Comparison of ENCODE assay signal across 7 cellular contexts in the genomic region with DNA sequence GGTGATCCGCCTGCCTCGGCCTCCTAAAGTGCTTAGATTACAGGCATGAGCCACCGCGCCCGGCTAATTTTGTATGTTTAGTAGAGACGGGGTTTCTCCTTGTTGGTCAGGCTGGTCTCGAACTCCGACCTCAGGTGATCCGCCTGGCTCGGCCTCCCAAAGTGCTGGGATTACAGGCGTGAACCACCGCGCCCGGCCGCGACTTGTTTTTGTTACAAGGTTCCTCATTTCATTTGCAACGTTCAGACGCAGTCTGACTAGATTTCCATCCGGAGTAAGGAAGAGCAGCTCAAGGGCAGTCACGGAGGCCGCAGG. TPM values are rescaled to one million over a fixed set of nuclear protein-coding genes. Genes with fewer than 3 reads are reported as not detected.
DNase-seq lines count a peak whose midpoint lies in the region; ATAC-seq and TF ChIP-seq lines count a peak whose summit lies in the region.
"Not testable (repeated sequence)": the region's sequence is repeated elsewhere in the genome, so short reads cannot be mapped to it uniquely, and the experiment has no call there.

No MANE protein-coding gene starts in this region.

- peaks cover 54% of the 10 kb centered on the region for H3K79me2 ChIP-seq in GM23248 (ENCODE audit: insufficient read depth)
- peaks cover 20% of the 10 kb centered on the region for H3K79me2 ChIP-seq in OCI-LY1 (ENCODE audit: insufficient read depth, low read length)

- H3K27me3 ChIP-seq in GM23248 (replicated peaks; ENCODE audit: insufficient read depth); OCI-LY1 (ENCODE audit: insufficient read depth, low read length); cardiac muscle cell; skeletal muscle satellite cell (ENCODE audit: control insufficient read depth, insufficient read depth, low read length): not testable (repeated sequence)

- POLR2A ChIA-PET in activated CD8-positive, alpha-beta T cell treated with anti-CD3 and anti-CD28 coated beads for 36 hours (lab: Charles Lee) = interaction anchor here (0.6 to 3.3 kb wide), 5 partner anchors 8 to 1663 kb away, joined by 3 to 47 read pairs (median 4); a partner anchor contains a TSS

- in situ Hi-C loops in GM23248 (cut with MboI) = not testable (repeated sequence)

- not testable (repeated sequence) for ATAC-seq in activated CD8-positive, alpha-beta T cell treated with anti-CD3 and anti-CD28 coated beads for 36 hours; central memory CD8-positive, alpha-beta T cell (replicated peaks; ENCODE audit: extremely low read depth, poor library complexity, severe bottlenecking)

- not testable (repeated sequence) for TF ChIP-seq CTCF in OCI-LY1 (IDR thresholded peaks at IDR 0.05; ENCODE audit: low read length); activated CD8-positive, alpha-beta T cell treated with anti-CD3 and anti-CD28 coated beads for 36 hours (IDR thresholded peaks at IDR 0.05); cardiac muscle cell (IDR thresholded peaks at IDR 0.05; ENCODE audit: low read depth, low read length)

- peak overlapping the region; percentile 96 for H3K4me3 Mint-ChIP-seq in activated CD8-positive, alpha-beta T cell treated with anti-CD3 and anti-CD28 coated beads for 36 hours
- H3K4me3 Mint-ChIP-seq in central memory CD8-positive, alpha-beta T cell = peak overlapping the region; percentile 95

- H3K4me3 ChIP-seq in GM23248 = peak overlapping the region; percentile 92
- peak overlapping the region; percentile 82 for H3K4me3 ChIP-seq in OCI-LY1 (ENCODE audit: low read depth, low read length, poor library complexity, severe bottlenecking)
- peak overlapping the region; percentile 71 for H3K4me3 ChIP-seq in cardiac muscle cell
- H3K4me3 ChIP-seq in skeletal muscle satellite cell (ENCODE audit: low read length) = peak overlapping the region; percentile 85

- peak overlapping the region; percentile 94 for H3K4me2 ChIP-seq in GM23248 (ENCODE audit: unreplicated experiment)
- H3K4me2 ChIP-seq in OCI-LY1 (ENCODE audit: low read length) = peak overlapping the region; percentile 93
- H3K4me2 ChIP-seq in skeletal muscle satellite cell (ENCODE audit: low read length) = peak overlapping the region; percentile 87

- H3K36me3 Mint-ChIP-seq in activated CD8-positive, alpha-beta T cell treated with anti-CD3 and anti-CD28 coated beads for 36 hours (ENCODE audit: low read depth) = peaks cover 30% of the 10 kb centered on the region
- H3K36me3 Mint-ChIP-seq in central memory CD8-positive, alpha-beta T cell (ENCODE audit: insufficient read depth) = peaks cover 19% of the 10 kb centered on the region

- 31 to 41% methylated on average over 21 of the region's 21 CpGs for WGBS in GM23248 (ENCODE audit: low coverage in 1 of 2, low lambda C conversion rate in 2 of 2, missing lambda C conversion rate in 2 of 2), 2 experiments

- H3K9me3 Mint-ChIP-seq in activated CD8-positive, alpha-beta T cell treated with anti-CD3 and anti-CD28 coated beads for 36 hours; central memory CD8-positive, alpha-beta T cell: not testable (repeated sequence)

- peaks cover 16% of the 10 kb centered on the region for H3K36me3 ChIP-seq in GM23248 (ENCODE audit: low read depth)
- peaks cover 21% of the 10 kb centered on the region for H3K36me3 ChIP-seq in OCI-LY1 (ENCODE audit: insufficient read depth, low read length)
- peaks cover 12% of the 10 kb centered on the region for H3K36me3 ChIP-seq in cardiac muscle cell
- not testable (repeated sequence) for H3K36me3 ChIP-seq in skeletal muscle satellite cell (ENCODE audit: insufficient read depth, low read length)

- not testable (repeated sequence) for H4K20me1 ChIP-seq in GM23248 (ENCODE audit: insufficient read depth); OCI-LY1 (ENCODE audit: insufficient read depth, low read length)

- peak overlapping the region; percentile 99 for H2AFZ ChIP-seq in GM23248
- not testable (repeated sequence) for H2AFZ ChIP-seq in OCI-LY1 (ENCODE audit: low read length)

- not testable (repeated sequence) for H3K27me3 Mint-ChIP-seq in activated CD8-positive, alpha-beta T cell treated with anti-CD3 and anti-CD28 coated beads for 36 hours; central memory CD8-positive, alpha-beta T cell

- H3K4me1 ChIP-seq in GM23248 (ENCODE audit: insufficient read depth) = peaks cover 20% of the 10 kb centered on the region
- H3K4me1 ChIP-seq in OCI-LY1 (ENCODE audit: insufficient read depth, low read length, severe bottlenecking) = peaks cover 28% of the 10 kb centered on the region
- not testable (repeated sequence) for H3K4me1 ChIP-seq in cardiac muscle cell (ENCODE audit: low read depth)
- peaks cover 21% of the 10 kb centered on the region for H3K4me1 ChIP-seq in skeletal muscle satellite cell (ENCODE audit: control insufficient read depth, insufficient read depth, low read length)

- peaks cover 24% of the 10 kb centered on the region for H3K4me1 Mint-ChIP-seq in activated CD8-positive, alpha-beta T cell treated with anti-CD3 and anti-CD28 coated beads for 36 hours (ENCODE audit: low read depth)
- H3K4me1 Mint-ChIP-seq in central memory CD8-positive, alpha-beta T cell = peaks cover 30% of the 10 kb centered on the region

- intact Hi-C loops in activated CD8-positive, alpha-beta T cell treated with anti-CD3 and anti-CD28 coated beads for 36 hours (cut with micrococcal nuclease) = not testable (repeated sequence)

- H3K9me3 ChIP-seq in GM23248 (ENCODE audit: low read depth); OCI-LY1 (ENCODE audit: low read length); cardiac muscle cell (ENCODE audit: low read depth); skeletal muscle satellite cell (replicated peaks; ENCODE audit: low read length): not testable (repeated sequence)

- CTCF ChIA-PET in activated CD8-positive, alpha-beta T cell treated with anti-CD3 and anti-CD28 coated beads for 36 hours (lab: Charles Lee) = interaction anchor here (0.8 to 3.2 kb wide), 6 partner anchors 8 to 111 kb away, joined by 3 to 25 read pairs (median 3); a partner anchor contains a TSS

- H3K9ac ChIP-seq in GM23248 (peak overlapping the region; percentile 97), OCI-LY1 (ENCODE audit: low read length) (peak overlapping the region; percentile 92), skeletal muscle satellite cell (ENCODE audit: low read depth, low read length) (peak overlapping the region; percentile 89)

- not testable (repeated sequence) for H3K9me2 ChIP-seq in GM23248 (ENCODE audit: insufficient read depth); OCI-LY1 (ENCODE audit: low read depth, low read length)

- H3F3A ChIP-seq in GM23248 (ENCODE audit: insufficient read depth) = peaks cover 25% of the 10 kb centered on the region
- H3F3A ChIP-seq in OCI-LY1 (ENCODE audit: insufficient read depth, low read length) = not testable (repeated sequence)

- peak overlapping the region; percentile 97 for H3K27ac ChIP-seq in GM23248
- peak overlapping the region; percentile 95 for H3K27ac ChIP-seq in OCI-LY1 (ENCODE audit: low read depth, low read length, poor library complexity, severe bottlenecking)
- H3K27ac ChIP-seq in cardiac muscle cell = peak overlapping the region; percentile 88

- H3K27ac Mint-ChIP-seq in activated CD8-positive, alpha-beta T cell treated with anti-CD3 and anti-CD28 coated beads for 36 hours = peak overlapping the region; percentile 97
- H3K27ac Mint-ChIP-seq in central memory CD8-positive, alpha-beta T cell (ENCODE audit: low read depth) = peak overlapping the region; percentile 96

- DNase-seq in GM23248; central memory CD8-positive, alpha-beta T cell (ENCODE audit: low spot score in 2 of 2); cardiac muscle cell (ENCODE audit: low read depth in 1 of 2, low spot score in 1 of 2): not testable (repeated sequence)
- DNase-seq in activated CD8-positive, alpha-beta T cell treated with anti-CD3 and anti-CD28 coated beads for 36 hours = peak; percentile 19
- peak; percentile 30 for DNase-seq in mucosa of gallbladder (ENCODE audit: low spot score)

RNA-seq across cellular contexts. Expression of a gene that starts 0.5 kb away (rescaled TPM):
- 35.6 and 39.6 TPM in 2 replicates for total RNA-seq in GM23248 (2014; rRNA removed; shearing (Covaris generic))
- polyA plus RNA-seq in GM23248 (2016; fragmentation: Nextera tagmentation; extraction: Ambion mirVana) (27.7 and 29.0 TPM in 2 replicates), cardiac muscle cell (16.4 and 18.7 TPM in 2 replicates)
- total RNA-seq in activated CD8-positive, alpha-beta T cell treated with anti-CD3 and anti-CD28 coated beads for 36 hours = 10 to 100 TPM; 21.8 to 23.4 TPM
- total RNA-seq in cardiac muscle cell (16.5 and 19.3 TPM in 2 replicates), mucosa of gallbladder (50.1 TPM)
- total RNA-seq in skeletal muscle satellite cell (2012; rRNA removed) = 9.1 and 10.9 TPM in 2 replicates

RNA-seq across cellular contexts. Expression of a gene that starts 14.3 kb away (rescaled TPM):
- 166 and 197 TPM in 2 replicates for total RNA-seq in GM23248 (2014; rRNA removed; shearing (Covaris generic))
- 93.2 and 97.9 TPM in 2 replicates for polyA plus RNA-seq in GM23248 (2016; fragmentation: Nextera tagmentation; extraction: Ambion mirVana)
- total RNA-seq in activated CD8-positive, alpha-beta T cell treated with anti-CD3 and anti-CD28 coated beads for 36 hours = 10 to 100 TPM; 18.5 to 19.0 TPM
- 8.8 and 14.0 TPM in 2 replicates for total RNA-seq in cardiac muscle cell
- polyA plus RNA-seq in cardiac muscle cell = 4.5 and 7.2 TPM in 2 replicates
- total RNA-seq in mucosa of gallbladder = 41.3 TPM
- 101 and 131 TPM in 2 replicates for total RNA-seq in skeletal muscle satellite cell (2012; rRNA removed)

RNA-seq across cellular contexts. Expression of a gene that starts 23.9 kb away (rescaled TPM):
- total RNA-seq in GM23248 (2014; rRNA removed; shearing (Covaris generic)) = 0.51 and 0.54 TPM in 2 replicates
- polyA plus RNA-seq in GM23248 (2016; fragmentation: Nextera tagmentation; extraction: Ambion mirVana) (0.56 and 1.2 TPM in 2 replicates), cardiac muscle cell (not detected in 2 replicates)
- total RNA-seq in activated CD8-positive, alpha-beta T cell treated with anti-CD3 and anti-CD28 coated beads for 36 hours = 1 to 10 TPM; 4.7 to 7.0 TPM
- total RNA-seq in cardiac muscle cell (0.11 TPM in 1 of 2 replicates, not detected in the other), mucosa of gallbladder (127 TPM)
- total RNA-seq in skeletal muscle satellite cell (2012; rRNA removed) = under 0.01 TPM in 2 replicates

RNA-seq across cellular contexts. Expression of a gene that starts 48.2 kb away (rescaled TPM):
- 17.9 and 19.0 TPM in 2 replicates for total RNA-seq in GM23248 (2014; rRNA removed; shearing (Covaris generic))
- 12.2 and 15.5 TPM in 2 replicates for polyA plus RNA-seq in GM23248 (2016; fragmentation: Nextera tagmentation; extraction: Ambion mirVana)
- 1 to 10 TPM; 7.2 to 8.4 TPM for total RNA-seq in activated CD8-positive, alpha-beta T cell treated with anti-CD3 and anti-CD28 coated beads for 36 hours
- total RNA-seq in cardiac muscle cell = 6.7 and 6.9 TPM in 2 replicates
- 7.9 and 9.1 TPM in 2 replicates for polyA plus RNA-seq in cardiac muscle cell
- total RNA-seq in mucosa of gallbladder = 19.1 TPM
- 14.4 and 14.9 TPM in 2 replicates for total RNA-seq in skeletal muscle satellite cell (2012; rRNA removed)

Comparison
In these comparisons a context has a peak if more than half of its experiments do, and no peak if none do; other contexts are left out.
1. RNA of a gene that starts 23.9 kb away (total RNA-seq): 127 TPM in mucosa of gallbladder (single experiment); 4.7 to 7.0 TPM in activated CD8-positive, alpha-beta T cell treated with anti-CD3 and anti-CD28 coated beads for 36 hours, 0.51 to 0.54 TPM in GM23248 and 0.11 TPM in cardiac muscle cell; every median in the first group is over 10 times any median in the second.
2. Peak in every context shown above with its lines, with median percentiles within 50 percentile points of each other: H3K27ac ChIP-seq, H3K4me2 ChIP-seq, H3K4me3 ChIP-seq and H3K9ac ChIP-seq.